ENCODE assay signal across 8 cellular contexts in genomic region chr11:64652586-64653387, GRCh38.
DNase-seq lines count a peak whose midpoint lies in the region; ATAC-seq and TF ChIP-seq lines count a peak whose summit lies in the region.

No MANE protein-coding gene starts in this region.

- H3K36me3 Mint-ChIP-seq in T-cell = no peaks in the 10 kb centered on the region

- H3K27me3 Mint-ChIP-seq in T-cell = peaks cover 5 to 18% of the 10 kb centered on the region in 2 donors

- H3K4me3 ChIP-seq in right cardiac atrium (ENCODE audit: low read length) (no peak overlapping the region), sigmoid colon (no peak overlapping the region)

- no peak for TF ChIP-seq EP300 in sigmoid colon (IDR thresholded peaks at IDR 0.05)

- WGBS in right cardiac atrium = 52% methylated on average over 13 of the region's 13 CpGs
- 55 to 60% methylated on average over 13 of the region's 13 CpGs for WGBS in sigmoid colon, 2 donors

- intact Hi-C loops in right cardiac atrium (cut with DNase I) (loop anchor here in 3 of 4 donors (2.0 to 5.0 kb wide), 3 partner anchors 100 to 205 kb away; no protein-coding TSS in a partner anchor), sigmoid colon (cut with DNase I) (loop anchor here (1.0 to 2.0 kb wide), 2 partner anchors 99 to 204 kb away; no protein-coding TSS in a partner anchor)

- no peak overlapping the region for H3K27ac ChIP-seq in right cardiac atrium (ENCODE audit: low read length)
- peak overlapping the region in 3 of 4 donors; percentile 26 to 50 (median 48) for H3K27ac ChIP-seq in sigmoid colon

- H3K4me3 Mint-ChIP-seq in T-cell = no peak overlapping the region

- H3K27me3 ChIP-seq in right cardiac atrium (ENCODE audit: control insufficient read depth, insufficient read depth) = no peaks in the 10 kb centered on the region
- no peaks in the 10 kb centered on the region for H3K27me3 ChIP-seq in sigmoid colon

- peak; percentile 38 for DNase-seq in GM04504 (ENCODE audit: low read depth)
- DNase-seq in NCI-H1092 treated with DMSO at 0.1 percent for 48 hours (lab: John Stamatoyannopoulos, UW) = peak; percentile 82
- peak; percentile 21 to 72 (median 60) for DNase-seq in T-cell
- peak; percentile 36 for DNase-seq in amniotic stem cell (lab: John Stamatoyannopoulos, UW)
- DNase-seq in right cardiac atrium = peak; percentile 75 to 92 (median 90)
- DNase-seq in sigmoid colon = peak; percentile 91

- H3K36me3 ChIP-seq in sigmoid colon = no peaks in the 10 kb centered on the region

- H3K9me3 Mint-ChIP-seq in T-cell = no peaks in the 10 kb centered on the region

- H3K9me3 ChIP-seq in right cardiac atrium (ENCODE audit: control insufficient read depth, low read length) (no peaks in the 10 kb centered on the region), sigmoid colon (no peaks in the 10 kb centered on the region)

- H3K4me1 Mint-ChIP-seq in T-cell = peaks cover 0 to 5% (median 0%) of the 10 kb centered on the region in 3 donors

- no peak for TF ChIP-seq POLR2A in sigmoid colon (IDR thresholded peaks at IDR 0.05)

- H3K4me1 ChIP-seq in right cardiac atrium (ENCODE audit: control insufficient read depth, insufficient read depth, low read length) (no peaks in the 10 kb centered on the region), sigmoid colon (peaks cover 0 to 15% (median 6%) of the 10 kb centered on the region in 4 donors)

- CTCF ChIA-PET in T-cell (lab: Charles Lee) = no interaction called here

- H3K27ac Mint-ChIP-seq in T-cell = no peak overlapping the region

- POLR2A ChIA-PET in T-cell (lab: Charles Lee) = no interaction called here

- TF ChIP-seq CTCF in sigmoid colon (IDR thresholded peaks at IDR 0.05) = peak; percentile 93 to 98 (median 96)

- ATAC-seq in T-cell (replicated peaks in 1 of 4) (peak; percentile 75 to 86 (median 82)), right cardiac atrium (peak; percentile 72 to 77), HG03442 (IDR thresholded peaks at IDR 0.05; ENCODE audit: unreplicated experiment) (no peak), GM21723 (IDR thresholded peaks at IDR 0.05; ENCODE audit: unreplicated experiment) (no peak)

Comparison
In these comparisons a context has a peak if more than half of its experiments do, and no peak if none do; other contexts are left out.
1. DNase-seq: peak in every context shown above with its lines; median percentile 91 in sigmoid colon; 90 in right cardiac atrium; 82 in NCI-H1092 treated with DMSO at 0.1 percent for 48 hours; 60 in T-cell; 38 in GM04504; 36 in amniotic stem cell.
2. ATAC-seq: peak in T-cell (4 of 4) and right cardiac atrium (2 of 2); none in HG03442 (single experiment) and GM21723 (single experiment).